Comparison of ENCODE assay signal across 25 cellular contexts in genomic region chr1:200272669-200273068, GRCh38.
"Had no signal": no experiment of that assay in that cellular context is flagged by ENCODE, and none has a peak within 500 bp of the region (broad histone marks: within the 10 kb centered on the region; RNA-seq: fewer than 3 reads in every experiment).

No MANE protein-coding gene starts in this region.

- DNase-seq: stimulated activated CD4-positive, alpha-beta T cell treated with anti-CD3 and anti-CD28 coated beads, Interleukin-2, amount 100 ng/mL, for 48 hours; stimulated activated CD4-positive, alpha-beta T cell treated with anti-CD3 and anti-CD28 coated beads, Interleukin-4, amount 100 ng/mL, for 1 hour; stimulated activated CD4-positive, alpha-beta T cell treated with anti-CD3 and anti-CD28 coated beads, Interleukin-4, amount 100 ng/mL, for 24 hours; stimulated activated CD4-positive, alpha-beta T cell treated with anti-CD3 and anti-CD28 coated beads, Interleukin-4, amount 100 ng/mL, for 4 hours; stimulated activated CD8-positive, alpha-beta memory T cell treated with anti-CD3 and anti-CD28 coated beads, Interleukin-4, amount 100 ng/mL, for 48 hours; stimulated activated naive B cell treated with anti-CD40 and anti-IgM and Interleukin-4, amounts not matched to agents 10 μg/mL and 1 μg/mL and 100 μg/mL, for 72 hours; stimulated activated naive CD4-positive, alpha-beta T cell; stimulated activated naive CD4-positive, alpha-beta T cell treated with Interleukin-2 at 50 U/mL for 16 hours; stimulated activated naive CD8-positive, alpha-beta T cell treated with anti-CD3 and anti-CD28 coated beads, Interleukin-15, amount 100 ng/mL, for 72 hours; stimulated activated naive CD8-positive, alpha-beta T cell treated with anti-CD3 and anti-CD28 coated beads, Interleukin-15, Interleukin-2, amounts not matched to agents 100 U/mL and 50 U/mL, for 24 hours; stomach; substantia nigra; testis; thyroid gland; tibial artery; transverse colon; trophoblast cell; upper lobe of left lung; upper lobe of right lung; uterus had no signal

- H3K4me1 ChIP-seq: suprapubic skin, testis, thyroid gland, tibial artery, tibial nerve, upper lobe of left lung, upper lobe of right lung, uterus, vagina had no signal

- H3K27ac ChIP-seq: stomach, suprapubic skin, testis, thoracic aorta, thyroid gland, tibial artery, tibial nerve, transverse colon, upper lobe of left lung, upper lobe of right lung, uterus, vagina had no signal

- ATAC-seq: stimulated activated naive CD8-positive, alpha-beta T cell treated with anti-CD3 and anti-CD28 coated beads, Interleukin-15, Interleukin-2, amounts not matched to agents 100 U/mL and 50 U/mL, for 24 hours; upper lobe of right lung had no signal

- FAIRE-seq: urothelium cell line had no signal

- H3K27me3 ChIP-seq: stomach, suprapubic skin, testis, thyroid gland, tibial nerve, transverse colon, upper lobe of left lung, upper lobe of right lung, uterus, vagina had no signal

- H3K4me3 ChIP-seq: stomach, suprapubic skin, testis, thoracic aorta, thyroid gland, tibial artery, tibial nerve, transverse colon, upper lobe of left lung, upper lobe of right lung, uterus, vagina had no signal

- H3K36me3 ChIP-seq: stomach, suprapubic skin, thoracic aorta, thyroid gland, tibial artery, tibial nerve, transverse colon, upper lobe of left lung, upper lobe of right lung, uterus, vagina had no signal

- H3K9me3 ChIP-seq: stomach, suprapubic skin, testis, thoracic aorta, thyroid gland, tibial artery, tibial nerve, transverse colon, upper lobe of left lung, upper lobe of right lung, uterus, vagina had no signal
